In the genomic region with DNA sequence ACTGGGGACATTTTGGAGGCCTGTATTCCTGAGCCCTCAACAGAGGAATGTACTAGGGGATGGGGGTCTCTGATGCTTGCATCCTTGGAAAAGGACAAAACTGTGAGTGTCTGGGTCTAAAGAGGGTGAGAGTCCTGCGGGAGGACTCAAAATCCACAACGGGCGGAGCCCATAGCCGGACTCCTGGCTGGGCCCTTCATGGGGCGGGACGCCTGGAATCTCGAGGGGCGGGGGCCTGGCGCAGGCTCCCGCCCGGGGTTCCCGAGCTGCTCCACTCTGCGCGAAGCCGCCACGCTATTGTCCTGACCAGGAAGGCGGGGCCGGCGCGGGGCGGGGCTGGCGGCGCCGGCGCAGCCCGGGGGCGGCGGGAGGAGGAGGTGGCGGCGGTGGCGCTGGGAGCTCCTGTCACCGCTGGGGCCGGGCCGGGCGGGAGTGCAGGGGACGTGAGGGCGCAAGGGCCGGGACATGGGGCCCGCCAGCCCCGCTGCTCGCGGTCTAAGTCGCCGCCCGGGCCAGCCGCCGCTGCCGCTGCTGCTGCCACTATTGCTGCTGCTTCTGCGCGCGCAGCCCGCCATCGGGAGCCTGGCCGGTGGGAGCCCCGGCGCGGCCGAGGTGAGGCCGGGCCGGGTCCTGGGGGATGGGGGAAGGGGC, we compare ENCODE assay signal across 8 cellular contexts. TPM values are rescaled to one million over a fixed set of nuclear protein-coding genes. Genes with fewer than 3 reads are reported as not detected.
DNase-seq lines count a peak whose midpoint lies in the region; ATAC-seq, FAIRE-seq and TF ChIP-seq lines count a peak whose summit lies in the region.

APLP1 (plus strand) TSS at position 403 of the 651 bp plus-strand sequence; CDS start at position 466, 63 bp downstream.

- peak; percentile 79 for DNase-seq in AG08396 (ENCODE audit: low spot score)
- peak; percentile 82 for DNase-seq in H54 (ENCODE audit: insufficient read length, low spot score)
- DNase-seq in NCI-H748 treated with DMSO at 0.1 percent for 48 hours (lab: John Stamatoyannopoulos, UW) = peak; percentile 69
- peak; percentile 85 for DNase-seq in activated T-cell treated with anti-CD3 and anti-CD28 coated beads, Interleukin-2, amount 50 U/mL, for 24 hours
- DNase-seq in esophagus muscularis mucosa (ENCODE audit: extremely low spot score) = no peak
- peak in 8 of 9 donors; percentile 22 to 86 (median 42) for DNase-seq in naive thymus-derived CD4-positive, alpha-beta T cell
- DNase-seq in stimulated activated naive CD8-positive, alpha-beta T cell treated with anti-CD3 and anti-CD28 coated beads, Interleukin-15, amount 100 ng/mL, for 72 hours = peak; percentile 57 to 60

- H3K27ac ChIP-seq in esophagus muscularis mucosa (replicated peaks in 1 of 4) = no peak within 1 kb of the TSS
- H3K27ac ChIP-seq in naive thymus-derived CD4-positive, alpha-beta T cell (ENCODE audit: low read depth, low read length) = no peak within 1 kb of the TSS

- H3K9me3 ChIP-seq in esophagus muscularis mucosa = no peaks in the 10 kb centered on the region
- H3K9me3 ChIP-seq in naive thymus-derived CD4-positive, alpha-beta T cell (ENCODE audit: control insufficient read depth in 2 of 3, low read length in 3 of 3) = no peaks in the 10 kb centered on the region

- CTCF ChIA-PET in naive thymus-derived CD4-positive, alpha-beta T cell (lab: Charles Lee) = no interaction called here

- peaks cover 4 to 59% (median 11%) of the 10 kb centered on the region in 4 donors for H3K27me3 ChIP-seq in esophagus muscularis mucosa
- peaks cover 5 to 7% of the 10 kb centered on the region in 2 donors for H3K27me3 ChIP-seq in naive thymus-derived CD4-positive, alpha-beta T cell (ENCODE audit: control insufficient read depth in 2 of 2, insufficient read depth in 2 of 2, low read length in 2 of 2)

- no peaks in the 10 kb centered on the region for H3K36me3 ChIP-seq in esophagus muscularis mucosa
- H3K36me3 ChIP-seq in naive thymus-derived CD4-positive, alpha-beta T cell (ENCODE audit: control insufficient read depth in 2 of 3, insufficient read depth in 3 of 3, low read length in 3 of 3) = no peaks in the 10 kb centered on the region

- peaks cover 14% of the 10 kb centered on the region for H3K4me1 Mint-ChIP-seq in activated T-cell treated with anti-CD3 and anti-CD28 coated beads, Interleukin-2, amount 50 U/mL, for 24 hours (ENCODE audit: low read depth)
- H3K4me1 Mint-ChIP-seq in naive thymus-derived CD4-positive, alpha-beta T cell = peaks cover 13 to 22% (median 17%) of the 10 kb centered on the region in 7 donors
- H3K4me1 Mint-ChIP-seq in stimulated activated naive CD8-positive, alpha-beta T cell treated with anti-CD3 and anti-CD28 coated beads, Interleukin-15, amount 100 ng/mL, for 72 hours = peaks cover 19% of the 10 kb centered on the region

- no peak within 1 kb of the TSS for H3K27ac Mint-ChIP-seq in activated T-cell treated with anti-CD3 and anti-CD28 coated beads, Interleukin-2, amount 50 U/mL, for 24 hours
- peak within 1 kb of the TSS in 3 of 9 donors; percentile 32 to 77 (median 52) for H3K27ac Mint-ChIP-seq in naive thymus-derived CD4-positive, alpha-beta T cell
- H3K27ac Mint-ChIP-seq in stimulated activated naive CD8-positive, alpha-beta T cell treated with anti-CD3 and anti-CD28 coated beads, Interleukin-15, amount 100 ng/mL, for 72 hours = peak within 1 kb of the TSS in 1 of 2 donors; percentile 10

- intact Hi-C loops in esophagus muscularis mucosa (cut with DNase I) = no loop called here
- intact Hi-C loops in naive thymus-derived CD4-positive, alpha-beta T cell (cut with micrococcal nuclease) = loop anchor here (1.0 to 5.0 kb wide), 6 partner anchors 11 to 176 kb away; partner anchors contain the start of genes ALKBH6 (in 1 of the 2), ARHGAP33 (in 1 of the 2), HCST (in 1 of the 2) and PROSER3 (in 1 of the 2)

- TF ChIP-seq POLR2A in H54 (IDR thresholded peaks at IDR 0.05; ENCODE audit: low read depth, low read length) (peak; percentile 37; the same call in 1 of the 2 replicates), esophagus muscularis mucosa (IDR thresholded peaks at IDR 0.05; ENCODE audit: low read depth) (no peak)

- no peak for TF ChIP-seq EP300 in esophagus muscularis mucosa (IDR thresholded peaks at IDR 0.05)

- POLR2A ChIA-PET in naive thymus-derived CD4-positive, alpha-beta T cell (lab: Charles Lee) = interaction anchor here (1.2 kb wide), 1 partner anchor 30 kb away, joined by 5 read pairs; no protein-coding TSS in a partner anchor

- no peaks in the 10 kb centered on the region for H3K36me3 Mint-ChIP-seq in activated T-cell treated with anti-CD3 and anti-CD28 coated beads, Interleukin-2, amount 50 U/mL, for 24 hours (ENCODE audit: low read depth)
- H3K36me3 Mint-ChIP-seq in naive thymus-derived CD4-positive, alpha-beta T cell = peaks cover 0 to 8% (median 0%) of the 10 kb centered on the region in 5 donors

- TF ChIP-seq CTCF in esophagus muscularis mucosa (IDR thresholded peaks at IDR 0.05) = no peak

- H3K4me1 ChIP-seq in esophagus muscularis mucosa = peaks cover 17 to 26% (median 25%) of the 10 kb centered on the region in 4 donors
- peaks cover 16 to 18% of the 10 kb centered on the region in 2 donors for H3K4me1 ChIP-seq in naive thymus-derived CD4-positive, alpha-beta T cell (ENCODE audit: control insufficient read depth in 2 of 2, insufficient read depth in 2 of 2, low read length in 2 of 2)

- H3K4me3 Mint-ChIP-seq in activated T-cell treated with anti-CD3 and anti-CD28 coated beads, Interleukin-2, amount 50 U/mL, for 24 hours = peak within 1 kb of the TSS; percentile 45
- peak within 1 kb of the TSS; percentile 24 to 92 (median 78) for H3K4me3 Mint-ChIP-seq in naive thymus-derived CD4-positive, alpha-beta T cell
- H3K4me3 Mint-ChIP-seq in stimulated activated naive CD8-positive, alpha-beta T cell treated with anti-CD3 and anti-CD28 coated beads, Interleukin-15, amount 100 ng/mL, for 72 hours = peak within 1 kb of the TSS; percentile 65 to 71

- peak; percentile 68 for ATAC-seq in naive thymus-derived CD4-positive, alpha-beta T cell
- ATAC-seq in stimulated activated naive CD8-positive, alpha-beta T cell treated with anti-CD3 and anti-CD28 coated beads, Interleukin-15, amount 100 ng/mL, for 72 hours = peak; percentile 74
- ATAC-seq in GM19452 (IDR thresholded peaks at IDR 0.05; ENCODE audit: unreplicated experiment) = no peak

- no peak for FAIRE-seq in H54 (lab: Jason Lieb, UNC)

- WGBS in esophagus muscularis mucosa = 2% methylated on average over 47 of the region's 60 CpGs

- H3K4me3 ChIP-seq in esophagus muscularis mucosa = peak within 1 kb of the TSS; percentile 58 to 72 (median 62)
- H3K4me3 ChIP-seq in naive thymus-derived CD4-positive, alpha-beta T cell (ENCODE audit: low read length) = no peak within 1 kb of the TSS

- H3K27me3 Mint-ChIP-seq in activated T-cell treated with anti-CD3 and anti-CD28 coated beads, Interleukin-2, amount 50 U/mL, for 24 hours = peaks cover 58% of the 10 kb centered on the region
- H3K27me3 Mint-ChIP-seq in naive thymus-derived CD4-positive, alpha-beta T cell = peaks cover 22 to 56% (median 38%) of the 10 kb centered on the region in 5 donors
- H3K27me3 Mint-ChIP-seq in stimulated activated naive CD8-positive, alpha-beta T cell treated with anti-CD3 and anti-CD28 coated beads, Interleukin-15, amount 100 ng/mL, for 72 hours = peaks cover 82% of the 10 kb centered on the region

- no peaks in the 10 kb centered on the region for H3K9me3 Mint-ChIP-seq in activated T-cell treated with anti-CD3 and anti-CD28 coated beads, Interleukin-2, amount 50 U/mL, for 24 hours
- H3K9me3 Mint-ChIP-seq in naive thymus-derived CD4-positive, alpha-beta T cell = peaks cover 0 to 4% (median 0%) of the 10 kb centered on the region in 11 donors
- H3K9me3 Mint-ChIP-seq in stimulated activated naive CD8-positive, alpha-beta T cell treated with anti-CD3 and anti-CD28 coated beads, Interleukin-15, amount 100 ng/mL, for 72 hours = no peaks in the 10 kb centered on the region

RNA-seq across cellular contexts. Expression of gene APLP1, which starts in this region (rescaled TPM):
- 10 to 100 TPM in 2 of 4 donors, 1 to 10 TPM in 2; 4.6 to 14.6 (median 8.8) TPM for total RNA-seq in esophagus muscularis mucosa
- total RNA-seq in naive thymus-derived CD4-positive, alpha-beta T cell = 1 to 10 TPM in 1 of 5 experiments, not detected in 4; 2.4 TPM
- not detected for polyA plus RNA-seq in naive thymus-derived CD4-positive, alpha-beta T cell
